In genomic region chr5:34656700-34657549, GRCh38 we compare ENCODE assay signal across 8 cellular contexts. TPM values are rescaled to one million over a fixed set of nuclear protein-coding genes. Genes with fewer than 3 reads are reported as not detected.
DNase-seq lines count a peak whose midpoint lies in the region; TF ChIP-seq lines count a peak whose summit lies in the region.

No MANE protein-coding gene starts in this region.

- peaks cover 48% of the 10 kb centered on the region for H3K79me2 ChIP-seq in mesendoderm (ENCODE audit: control insufficient read depth, insufficient read depth, low read length)

- H3K56ac ChIP-seq in mesendoderm (ENCODE audit: low read length), result peak overlapping the region; percentile 95

- no peaks in the 10 kb centered on the region for H3K36me3 ChIP-seq in mesendoderm (ENCODE audit: control insufficient read depth, insufficient read depth, low read length)
- no peaks in the 10 kb centered on the region for H3K36me3 ChIP-seq in transverse colon

- POLR2A ChIA-PET in RWPE1 (lab: Yijun Ruan, JAX; ENCODE audit: low non-redundant PET), result no interaction called here

- peak overlapping the region; percentile 86 for H3K4me3 ChIP-seq in mesendoderm (ENCODE audit: low read length)
- H3K4me3 ChIP-seq in transverse colon, result peak overlapping the region; percentile 72 to 91 (median 87)

- H3K27me3 ChIP-seq in mesendoderm (ENCODE audit: insufficient read depth, low read length, poor library complexity), result no peaks in the 10 kb centered on the region
- no peaks in the 10 kb centered on the region for H3K27me3 ChIP-seq in transverse colon

- no peak overlapping the region for H4K5ac ChIP-seq in mesendoderm (ENCODE audit: low read length)

- TF ChIP-seq EP300 in transverse colon (IDR thresholded peaks at IDR 0.05; ENCODE audit: low read depth), result no peak

- H3K27ac ChIP-seq in RWPE1, result peak overlapping the region; percentile 87
- peak overlapping the region; percentile 99 for H3K27ac ChIP-seq in mesendoderm (ENCODE audit: low read depth, low read length)
- peak overlapping the region; percentile 89 to 94 (median 92) for H3K27ac ChIP-seq in transverse colon

- TF ChIP-seq CTCF in RWPE1 (conservative IDR thresholded peaks at IDR 0.05; ENCODE audit: low read depth), result no peak
- TF ChIP-seq CTCF in transverse colon (IDR thresholded peaks at IDR 0.05), result no peak

- no peak overlapping the region for H2AK5ac ChIP-seq in mesendoderm (ENCODE audit: low read length)

- H3K4me2 ChIP-seq in mesendoderm (ENCODE audit: low read length), result peak overlapping the region; percentile 88

- peak overlapping the region; percentile 95 for H3K23ac ChIP-seq in mesendoderm (ENCODE audit: low read length)

- H3K9ac ChIP-seq in mesendoderm (ENCODE audit: low read length), result peak overlapping the region; percentile 92

- peaks cover 4% of the 10 kb centered on the region for H3K79me1 ChIP-seq in mesendoderm (ENCODE audit: low read length)

- H4K8ac ChIP-seq in mesendoderm (ENCODE audit: low read depth, low read length), result peak overlapping the region; percentile 91

- WGBS in mesendoderm (ENCODE audit: extremely low coverage, insufficient coverage, low lambda C conversion rate), result no CpG with 5 or more reads among the region's 61 CpGs
- WGBS in transverse colon (ENCODE audit: low coverage in 1 of 2), 2 donors, result 5% methylated on average over 34 of the region's 61 CpGs; no CpG with 5 or more reads in 1 of the 2 donors

- peak overlapping the region; percentile 100 for H3K18ac ChIP-seq in mesendoderm (ENCODE audit: low read length)

- DNase-seq in activated CD4-positive, alpha-beta T cell treated with anti-CD3 and anti-CD28 coated beads for 48 hours, result peak; percentile 30
- DNase-seq in activated CD4-positive, alpha-beta T cell treated with anti-CD3 and anti-CD28 coated beads, Interleukin-2, amount 50 U/mL, for 4 hours, result no peak
- DNase-seq in RWPE1 (ENCODE audit: low spot score) (peak; percentile 51), dermis blood vessel endothelial cell (peak; percentile 44), mesendoderm (no peak), transverse colon (peak; percentile 13), NCI-H1694 (lab: John Stamatoyannopoulos, UW) (no peak), kidney tubule cell (ENCODE audit: low spot score) (no peak)

- no peak overlapping the region for H2BK15ac ChIP-seq in mesendoderm (replicated peaks; ENCODE audit: low read depth)

- H3K4me1 ChIP-seq in mesendoderm (ENCODE audit: control insufficient read depth, low read depth, low read length) (no peaks in the 10 kb centered on the region), transverse colon (peaks cover 5 to 22% (median 14%) of the 10 kb centered on the region in 4 donors)

- in situ Hi-C loops in transverse colon (cut with MboI; ENCODE audit: low pct_ligation_motif_present in 1 of 4, low pct_unique_long_range_greater_than_20kb in 1 of 4, low sequenced_read_pairs in 3 of 4), result no loop called here

- intact Hi-C loops in transverse colon (cut with DNase I; ENCODE audit: low total_unique reads), result loop anchor here (10.0 kb wide), 1 partner anchor 132 kb away; no protein-coding TSS in a partner anchor

- CTCF ChIA-PET in RWPE1 (lab: Yijun Ruan, JAX), result interaction anchor here (0.6 to 0.7 kb wide), 2 partner anchors 52 to 1584 kb away, joined by 3 read pairs; no protein-coding TSS in a partner anchor

- peak overlapping the region; percentile 81 for H3K4ac ChIP-seq in mesendoderm (ENCODE audit: low read depth, low read length)

- no peaks in the 10 kb centered on the region for H3K9me3 ChIP-seq in transverse colon

- H2BK120ac ChIP-seq in mesendoderm (ENCODE audit: low read depth, low read length), result peak overlapping the region; percentile 84

- no peak for TF ChIP-seq POLR2A in transverse colon (IDR thresholded peaks at IDR 0.05)

- H2BK5ac ChIP-seq in mesendoderm (ENCODE audit: low read length), result peak overlapping the region; percentile 64

RNA-seq across cellular contexts. Expression of gene RAI14, which starts 0.8 kb away (rescaled TPM):
- total RNA-seq in dermis blood vessel endothelial cell (204 and 257 TPM in 2 replicates), transverse colon (10 to 100 TPM; 13.9 to 18.3 (median 15.3) TPM)
- polyA plus RNA-seq in mesendoderm (2013, experiment 1 of 2), result 92.3 TPM
- 95.9 TPM for polyA plus RNA-seq in mesendoderm (2013, experiment 2 of 2)

Comparison
In these comparisons a context has a peak if more than half of its experiments do, and no peak if none do; other contexts are left out.
1. DNase-seq: peak in activated CD4-positive, alpha-beta T cell treated with anti-CD3 and anti-CD28 coated beads for 48 hours (single experiment), RWPE1 (single experiment), dermis blood vessel endothelial cell (single experiment) and transverse colon (single experiment); none in activated CD4-positive, alpha-beta T cell treated with anti-CD3 and anti-CD28 coated beads, Interleukin-2, amount 50 U/mL, for 4 hours (0 of 2), mesendoderm (single experiment), NCI-H1694 (single experiment) and kidney tubule cell (single experiment).
2. RNA of gene RAI14, which starts 0.8 kb away (total RNA-seq): 204 to 257 TPM in dermis blood vessel endothelial cell; 13.9 to 18.3 TPM in transverse colon; every median in the first group is over 10 times any median in the second.
3. Peak in every context shown above with its lines, with median percentiles within 50 percentile points of each other: H3K27ac ChIP-seq.